ENCODE assay signal across 8 cellular contexts in the genomic region with DNA sequence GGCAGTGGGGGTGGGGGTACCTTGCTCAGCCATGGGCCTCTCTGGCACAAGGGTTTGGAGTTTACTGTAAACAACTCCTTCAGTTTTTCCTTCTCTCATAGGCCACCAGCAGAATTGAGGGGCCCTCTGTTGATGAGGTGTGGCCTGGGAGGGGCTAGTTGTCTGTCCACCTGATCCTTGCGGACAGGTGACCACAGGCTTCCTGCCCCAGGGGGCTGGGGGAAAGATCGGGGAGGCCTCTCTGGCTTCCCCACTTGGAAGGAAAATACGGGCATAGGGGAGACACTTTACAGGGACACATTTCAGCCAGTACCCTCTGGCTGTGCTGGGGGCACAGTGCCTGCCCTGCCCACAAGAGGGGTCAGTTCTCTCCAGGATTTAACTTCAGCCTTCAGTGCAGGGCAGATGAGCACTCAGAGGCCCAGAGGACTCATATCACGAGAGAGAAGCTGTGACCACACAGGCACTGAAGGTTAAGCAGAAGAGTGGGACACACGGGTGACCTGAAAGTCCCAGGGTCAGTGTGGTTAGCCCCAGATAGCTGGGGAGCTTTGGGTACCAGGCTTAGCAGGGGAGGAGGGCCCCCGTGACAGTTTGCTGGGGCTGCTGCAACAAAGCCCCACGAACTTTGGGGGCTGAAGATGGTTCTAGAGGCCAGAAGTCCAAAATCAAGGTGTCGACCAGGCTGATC.
A peak's percentile ranks its signal among the peaks of the same experiment; 100 is the strongest.
DNase-seq lines count a peak whose midpoint lies in the region; ATAC-seq and TF ChIP-seq lines count a peak whose summit lies in the region.

No MANE protein-coding gene starts in this region.

- H3K9me3 Mint-ChIP-seq in activated naive CD4-positive, alpha-beta T cell treated with anti-CD3 and anti-CD28 coated beads, Interleukin-2, amount 10 ng/mL, durations not matched to agents 7 days and 5 days, result no peaks in the 10 kb centered on the region
- no peaks in the 10 kb centered on the region for H3K9me3 Mint-ChIP-seq in activated naive CD4-positive, alpha-beta T cell treated with anti-CD3 and anti-CD28 coated beads, Interleukin-2, amount 50 U/mL, for 72 hours
- no peaks in the 10 kb centered on the region for H3K9me3 Mint-ChIP-seq in central memory CD8-positive, alpha-beta T cell
- no peaks in the 10 kb centered on the region for H3K9me3 Mint-ChIP-seq in natural killer cell treated with Interleukin-12 subunit alpha and Interleukin-12 subunit beta and Interleukin-15 and Interleukin-18, amount 100 ng/mL, for 72 hours

- peak overlapping the region; percentile 71 to 91 (median 82) for H3K27ac ChIP-seq in upper lobe of left lung

- CTCF ChIA-PET in activated naive CD4-positive, alpha-beta T cell treated with anti-CD3 and anti-CD28 coated beads, Interleukin-2, amount 10 ng/mL, durations not matched to agents 7 days and 5 days (lab: Charles Lee), result interaction anchor here (6.9 kb wide), 1 partner anchor 10 kb away, joined by 38 read pairs; no protein-coding TSS in a partner anchor

- H3K4me1 ChIP-seq in upper lobe of left lung, result peaks cover 92 to 95% (median 94%) of the 10 kb centered on the region in 4 donors

- no peaks in the 10 kb centered on the region for H3K27me3 ChIP-seq in upper lobe of left lung

- no peak for TF ChIP-seq CTCF in upper lobe of left lung (IDR thresholded peaks at IDR 0.05)

- no peak for TF ChIP-seq EP300 in upper lobe of left lung (IDR thresholded peaks at IDR 0.05)

- no peak for TF ChIP-seq POLR2A in upper lobe of left lung (IDR thresholded peaks at IDR 0.05)

- H3K36me3 ChIP-seq in upper lobe of left lung, result no peaks in the 10 kb centered on the region

- H3K27me3 Mint-ChIP-seq in activated naive CD4-positive, alpha-beta T cell treated with anti-CD3 and anti-CD28 coated beads, Interleukin-2, amount 10 ng/mL, durations not matched to agents 7 days and 5 days, result no peaks in the 10 kb centered on the region
- H3K27me3 Mint-ChIP-seq in central memory CD8-positive, alpha-beta T cell, result no peaks in the 10 kb centered on the region
- no peaks in the 10 kb centered on the region for H3K27me3 Mint-ChIP-seq in natural killer cell treated with Interleukin-12 subunit alpha and Interleukin-12 subunit beta and Interleukin-15 and Interleukin-18, amount 100 ng/mL, for 72 hours

- no peak overlapping the region for H3K4me3 ChIP-seq in upper lobe of left lung

- H3K4me3 Mint-ChIP-seq in activated naive CD4-positive, alpha-beta T cell treated with anti-CD3 and anti-CD28 coated beads, Interleukin-2, amount 10 ng/mL, durations not matched to agents 7 days and 5 days, result peak overlapping the region; percentile 21
- peak overlapping the region; percentile 40 for H3K4me3 Mint-ChIP-seq in central memory CD8-positive, alpha-beta T cell
- no peak overlapping the region for H3K4me3 Mint-ChIP-seq in natural killer cell treated with Interleukin-12 subunit alpha and Interleukin-12 subunit beta and Interleukin-15 and Interleukin-18, amount 100 ng/mL, for 72 hours

- H3K4me1 Mint-ChIP-seq in activated naive CD4-positive, alpha-beta T cell treated with anti-CD3 and anti-CD28 coated beads, Interleukin-2, amount 10 ng/mL, durations not matched to agents 7 days and 5 days, result peaks cover 91% of the 10 kb centered on the region
- H3K4me1 Mint-ChIP-seq in central memory CD8-positive, alpha-beta T cell, result peaks cover 84% of the 10 kb centered on the region
- peaks cover 55 to 62% of the 10 kb centered on the region in 2 donors for H3K4me1 Mint-ChIP-seq in natural killer cell treated with Interleukin-12 subunit alpha and Interleukin-12 subunit beta and Interleukin-15 and Interleukin-18, amount 100 ng/mL, for 72 hours (ENCODE audit: low read depth in 2 of 2)

- no peak for DNase-seq in activated naive CD4-positive, alpha-beta T cell treated with anti-CD3 and anti-CD28 coated beads, Interleukin-2, amount 10 ng/mL, durations not matched to agents 7 days and 5 days
- DNase-seq in activated naive CD4-positive, alpha-beta T cell treated with anti-CD3 and anti-CD28 coated beads, Interleukin-2, amount 50 U/mL, for 72 hours (ENCODE audit: low spot score in 2 of 2), result no peak
- DNase-seq in central memory CD8-positive, alpha-beta T cell (ENCODE audit: low spot score in 2 of 2), result no peak
- DNase-seq in natural killer cell treated with Interleukin-12 subunit alpha and Interleukin-12 subunit beta and Interleukin-15 and Interleukin-18, amount 100 ng/mL, for 72 hours (ENCODE audit: low spot score), result no peak
- DNase-seq in upper lobe of left lung, result no peak
- DNase-seq in kidney tubule cell (ENCODE audit: low spot score), result no peak
- no peak for DNase-seq in effector CD4-positive, alpha-beta T cell

- peaks cover 57% of the 10 kb centered on the region for H3K36me3 Mint-ChIP-seq in activated naive CD4-positive, alpha-beta T cell treated with anti-CD3 and anti-CD28 coated beads, Interleukin-2, amount 10 ng/mL, durations not matched to agents 7 days and 5 days
- no peaks in the 10 kb centered on the region for H3K36me3 Mint-ChIP-seq in activated naive CD4-positive, alpha-beta T cell treated with anti-CD3 and anti-CD28 coated beads, Interleukin-2, amount 50 U/mL, for 72 hours
- H3K36me3 Mint-ChIP-seq in central memory CD8-positive, alpha-beta T cell (ENCODE audit: insufficient read depth), result peaks cover 14% of the 10 kb centered on the region
- no peaks in the 10 kb centered on the region for H3K36me3 Mint-ChIP-seq in natural killer cell treated with Interleukin-12 subunit alpha and Interleukin-12 subunit beta and Interleukin-15 and Interleukin-18, amount 100 ng/mL, for 72 hours

- ATAC-seq in activated naive CD4-positive, alpha-beta T cell treated with anti-CD3 and anti-CD28 coated beads, Interleukin-2, amount 50 U/mL, for 72 hours, result no peak
- no peak for ATAC-seq in central memory CD8-positive, alpha-beta T cell (replicated peaks; ENCODE audit: extremely low read depth, poor library complexity, severe bottlenecking)
- peak in 1 of 2 donors; percentile 18 for ATAC-seq in natural killer cell treated with Interleukin-12 subunit alpha and Interleukin-12 subunit beta and Interleukin-15 and Interleukin-18, amount 100 ng/mL, for 72 hours
- ATAC-seq in upper lobe of left lung (ENCODE audit: low FRiP score in 2 of 2) (no peak), GM21529 (IDR thresholded peaks at IDR 0.05; ENCODE audit: unreplicated experiment) (no peak)

- peak overlapping the region; percentile 70 for H3K27ac Mint-ChIP-seq in activated naive CD4-positive, alpha-beta T cell treated with anti-CD3 and anti-CD28 coated beads, Interleukin-2, amount 10 ng/mL, durations not matched to agents 7 days and 5 days
- H3K27ac Mint-ChIP-seq in activated naive CD4-positive, alpha-beta T cell treated with anti-CD3 and anti-CD28 coated beads, Interleukin-2, amount 50 U/mL, for 72 hours, result no peak overlapping the region
- H3K27ac Mint-ChIP-seq in central memory CD8-positive, alpha-beta T cell (ENCODE audit: low read depth), result peak overlapping the region; percentile 62
- peak overlapping the region; percentile 59 to 71 for H3K27ac Mint-ChIP-seq in natural killer cell treated with Interleukin-12 subunit alpha and Interleukin-12 subunit beta and Interleukin-15 and Interleukin-18, amount 100 ng/mL, for 72 hours

- no peaks in the 10 kb centered on the region for H3K9me3 ChIP-seq in upper lobe of left lung

- WGBS in upper lobe of left lung, 2 donors, result 77 to 92% methylated on average over 5 to 8 of the region's 8 CpGs

Comparison
In these comparisons a context has a peak if more than half of its experiments do, and no peak if none do; other contexts are left out.
1. H3K27ac Mint-ChIP-seq: peak in activated naive CD4-positive, alpha-beta T cell treated with anti-CD3 and anti-CD28 coated beads, Interleukin-2, amount 10 ng/mL, durations not matched to agents 7 days and 5 days (single experiment), central memory CD8-positive, alpha-beta T cell (single experiment) and natural killer cell treated with Interleukin-12 subunit alpha and Interleukin-12 subunit beta and Interleukin-15 and Interleukin-18, amount 100 ng/mL, for 72 hours (2 of 2); none in activated naive CD4-positive, alpha-beta T cell treated with anti-CD3 and anti-CD28 coated beads, Interleukin-2, amount 50 U/mL, for 72 hours (0 of 2).